In the genomic region with DNA sequence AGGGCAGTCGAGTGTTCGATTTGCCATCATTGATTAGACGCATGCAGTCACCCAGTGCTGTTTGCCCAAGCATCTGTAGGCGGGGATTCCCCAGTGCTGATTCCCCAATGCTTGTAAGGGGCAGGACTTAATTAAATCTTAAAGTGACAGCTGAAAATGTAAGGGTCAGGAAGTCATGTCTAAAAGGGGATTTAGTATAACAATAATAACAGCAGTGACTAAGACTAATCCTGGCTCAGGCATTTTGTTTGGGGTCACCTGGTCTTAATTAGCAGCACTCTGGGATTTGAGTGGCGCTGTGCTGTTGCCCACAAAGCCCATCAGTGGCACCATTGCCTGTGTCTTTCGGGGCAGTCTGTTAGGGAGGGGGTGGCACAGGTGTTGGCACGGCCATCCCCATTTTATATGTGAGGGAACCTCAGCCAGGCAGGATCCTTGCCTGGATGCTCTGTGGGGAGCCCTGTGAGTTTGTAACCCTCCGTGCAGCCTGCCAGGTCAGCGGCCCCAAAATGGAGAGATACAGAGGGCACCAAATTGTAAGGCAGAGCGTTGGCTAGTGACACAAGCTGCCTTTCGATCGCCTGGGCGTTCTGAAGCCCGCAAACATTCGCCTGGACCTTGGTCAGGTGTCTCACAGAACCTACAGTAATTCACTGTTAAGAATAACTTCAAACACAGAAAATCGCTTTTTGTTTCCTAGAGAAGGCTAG, we compare ENCODE assay signal across 17 cellular contexts.
DNase-seq lines count a peak whose midpoint lies in the region; ATAC-seq and TF ChIP-seq lines count a peak whose summit lies in the region.
"Had no signal": no experiment of that assay in that cellular context is flagged by ENCODE, and none has a peak within 500 bp of the region (broad histone marks: within the 10 kb centered on the region; RNA-seq: fewer than 3 reads in every experiment).

No MANE protein-coding gene starts in this region.

- H3K36me3 Mint-ChIP-seq in HFFc6 (ENCODE audit: low read depth) (peaks cover 4% of the 10 kb centered on the region; the same call in 1 of the 2 replicates), nephron (ENCODE audit: low read depth) (peaks cover 7% of the 10 kb centered on the region)

- peak overlapping the region; percentile 82 for H3K27ac ChIP-seq in SJCRH30
- H3K27ac ChIP-seq: HL-60, testis had no signal

- peaks cover 12% of the 10 kb centered on the region for H3K4me1 ChIP-seq in SJCRH30
- H3K4me1 ChIP-seq: testis had no signal

- no peak for ATAC-seq in HG02610 (IDR thresholded peaks at IDR 0.05; ENCODE audit: unreplicated experiment)
- ATAC-seq: CD8-positive, alpha-beta T cell; esophagus mucosa; T-helper 17 cell had no signal

- H3K4me3 Mint-ChIP-seq in HFFc6 (no peak overlapping the region; the same call in 1 of the 2 replicates), nephron (no peak overlapping the region)
- H3K4me3 Mint-ChIP-seq: CD8-positive, alpha-beta T cell; central memory CD8-positive, alpha-beta T cell; T-helper 17 cell had no signal

- peak overlapping the region; percentile 74; the same call in 1 of the 2 replicates for H3K27ac Mint-ChIP-seq in HFFc6
- peak overlapping the region in 2 of 3 experiments; percentile 56 for H3K27ac Mint-ChIP-seq in nephron
- H3K27ac Mint-ChIP-seq: CD8-positive, alpha-beta T cell; T-helper 17 cell had no signal

- H3K4me1 Mint-ChIP-seq in HFFc6 (ENCODE audit: low read depth) (peaks cover 34% of the 10 kb centered on the region), nephron (peaks cover 46% of the 10 kb centered on the region)
- H3K4me1 Mint-ChIP-seq: central memory CD8-positive, alpha-beta T cell; T-helper 17 cell had no signal

- no peaks in the 10 kb centered on the region for H3K9me3 ChIP-seq in SJCRH30 (replicated peaks)
- H3K9me3 ChIP-seq: MG63, testis had no signal

- H3K9me3 Mint-ChIP-seq in HFFc6 (no peaks in the 10 kb centered on the region), nephron (no peaks in the 10 kb centered on the region)
- H3K9me3 Mint-ChIP-seq: CD8-positive, alpha-beta T cell; central memory CD8-positive, alpha-beta T cell had no signal

- TF ChIP-seq CTCF in GM13977 (IDR thresholded peaks at IDR 0.05; ENCODE audit: extremely low read depth, insufficient read depth, missing control alignments) (no peak), HFFc6 (IDR thresholded peaks at IDR 0.05) (no peak), nephron (IDR thresholded peaks at IDR 0.05; ENCODE audit: unreplicated experiment in 3 of 3) (no peak)

- in situ Hi-C loops in GM13977 (cut with MboI; ENCODE audit: low pct_unique_long_range_greater_than_20kb, low sequenced_read_pairs, unreplicated experiment): no loop called here

- H3K36me3 ChIP-seq in SJCRH30: no peaks in the 10 kb centered on the region
- H3K36me3 ChIP-seq: MG63 had no signal

- peak; percentile 25 for DNase-seq in GM13977 (ENCODE audit: low spot score)
- no peak for DNase-seq in HFFc6
- DNase-seq in SJCRH30: peak; percentile 47 to 78
- DNase-seq in NCI-H510A treated with DMSO at 0.1 percent for 48 hours (lab: John Stamatoyannopoulos, UW): no peak
- DNase-seq in epidermal melanocyte (ENCODE audit: insufficient read length, low spot score): no peak
- DNase-seq: activated CD4-positive, alpha-beta T cell treated with anti-CD3 and anti-CD28 coated beads, Interleukin-2, amount 50 U/mL, for 4 hours; activated gamma-delta T cell treated with Interleukin-2 at 50 U/mL for 16 hours; CD8-positive, alpha-beta T cell; MG63; right cardiac atrium; T-helper 17 cell; testis had no signal

- peak overlapping the region; percentile 49 for H3K4me3 ChIP-seq in SJCRH30
- H3K4me3 ChIP-seq: MG63, testis had no signal

- H3K27me3 ChIP-seq in SJCRH30: no peaks in the 10 kb centered on the region
- H3K27me3 ChIP-seq: MG63, testis had no signal

- H3K27me3 Mint-ChIP-seq in HFFc6 (ENCODE audit: insufficient read depth): no peaks in the 10 kb centered on the region; the same call in 1 of the 2 replicates
- peaks cover 3% of the 10 kb centered on the region for H3K27me3 Mint-ChIP-seq in nephron (ENCODE audit: low read depth)
- H3K27me3 Mint-ChIP-seq: central memory CD8-positive, alpha-beta T cell; T-helper 17 cell had no signal

Comparison
In these comparisons a context has a peak if more than half of its experiments do, and no peak if none do; other contexts are left out.
1. DNase-seq: peak in GM13977 (single experiment) and SJCRH30 (2 of 2); none in HFFc6 (single experiment), NCI-H510A treated with DMSO at 0.1 percent for 48 hours (single experiment) and epidermal melanocyte (single experiment).